Comparison of ENCODE assay signal across 8 cellular contexts in the genomic region with DNA sequence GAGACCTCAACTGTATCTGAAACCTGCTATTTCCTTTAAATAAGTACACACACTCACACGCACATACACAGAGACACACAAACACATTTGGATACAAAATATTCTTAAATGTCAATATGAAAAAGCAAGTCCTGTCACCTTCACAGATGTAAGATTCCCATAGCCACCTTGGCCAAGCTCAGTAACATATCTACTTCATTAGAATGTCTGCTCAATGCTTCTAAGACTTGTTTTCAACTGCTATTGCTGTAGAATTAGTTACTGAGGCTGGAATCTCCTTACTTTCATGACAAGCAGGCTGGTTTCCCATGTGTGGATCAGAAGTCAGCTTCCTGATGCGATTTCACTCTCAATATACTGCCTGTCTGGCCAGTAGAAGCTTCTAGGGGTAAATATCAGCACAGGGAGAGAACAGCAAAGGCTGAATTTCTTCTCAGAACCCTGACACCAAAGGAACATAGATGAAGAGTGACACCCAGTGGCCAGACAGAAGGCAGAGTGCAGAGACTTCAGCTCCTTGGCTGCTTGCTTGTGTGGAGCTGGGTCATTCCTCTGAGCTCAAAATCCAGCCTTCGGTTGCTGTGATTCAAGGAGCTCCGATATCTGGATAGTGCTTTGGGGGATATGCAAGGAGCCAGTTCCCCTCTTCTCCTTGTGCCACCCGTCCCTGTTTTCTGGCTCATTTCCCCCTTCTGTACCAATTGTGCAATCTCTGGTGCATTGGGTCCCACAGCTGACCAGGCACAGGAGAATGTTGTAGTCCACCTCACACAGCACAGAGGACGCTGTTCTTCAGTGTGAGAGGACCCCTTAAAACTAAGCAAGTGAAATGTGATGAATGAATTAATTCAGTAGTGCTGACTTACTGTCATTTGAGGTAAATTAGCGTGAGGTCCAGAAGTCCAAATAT. TPM values are rescaled to one million over a fixed set of nuclear protein-coding genes. Genes with fewer than 3 reads are reported as not detected.
A peak's percentile ranks its signal among the peaks of the same experiment; 100 is the strongest.
DNase-seq lines count a peak whose midpoint lies in the region; ATAC-seq, FAIRE-seq and TF ChIP-seq lines count a peak whose summit lies in the region.

No MANE protein-coding gene starts in this region.

- peak overlapping the region; percentile 59 for H3K27ac ChIP-seq in ACC112 (ENCODE audit: low read depth, low read length)
- H3K27ac ChIP-seq in H1 (ENCODE audit: low read depth, low read length), result no peak overlapping the region
- peak overlapping the region; percentile 12 for H3K27ac ChIP-seq in mesodermal cell (ENCODE audit: low read depth, low read length, severe bottlenecking)
- H3K27ac ChIP-seq in subcutaneous abdominal adipose tissue (ENCODE audit: low read depth, low read length), result peak overlapping the region; percentile 61

- H3K9me3 ChIP-seq in H1 (ENCODE audit: insufficient read depth in 2 of 2, low read depth in 1 of 2, low read length in 1 of 2) (no peaks in the 10 kb centered on the region), mesodermal cell (ENCODE audit: control insufficient read depth, low read length) (no peaks in the 10 kb centered on the region), subcutaneous abdominal adipose tissue (ENCODE audit: control insufficient read depth in 5 of 5, low read length in 5 of 5) (no peaks in the 10 kb centered on the region)

- no peaks in the 10 kb centered on the region for H3K79me2 ChIP-seq in ACC112 (ENCODE audit: control insufficient read depth, insufficient read depth, low read length, unreplicated experiment)
- H3K79me2 ChIP-seq in H1 (ENCODE audit: control insufficient read depth in 1 of 2, insufficient read depth in 2 of 2, low read length in 2 of 2), result no peaks in the 10 kb centered on the region

- no peak for TF ChIP-seq POLR2A in H1 (IDR thresholded peaks at IDR 0.05; ENCODE audit: control extremely low read depth in 1 of 2, low read depth in 2 of 2, low read length in 2 of 2)

- TF ChIP-seq EP300 in H1 (IDR thresholded peaks at IDR 0.05; ENCODE audit: borderline replicate concordance in 1 of 2, low read depth in 2 of 2, low read length in 2 of 2), result no peak

- no peaks in the 10 kb centered on the region for H3K36me3 ChIP-seq in ACC112 (ENCODE audit: insufficient read depth, low read length)
- H3K36me3 ChIP-seq in H1 (ENCODE audit: control insufficient read depth in 2 of 4, insufficient read depth in 4 of 4, low read length in 3 of 4), result no peaks in the 10 kb centered on the region
- H3K36me3 ChIP-seq in mesodermal cell (ENCODE audit: control insufficient read depth, insufficient read depth, low read length), result no peaks in the 10 kb centered on the region
- H3K36me3 ChIP-seq in subcutaneous abdominal adipose tissue (ENCODE audit: control insufficient read depth in 5 of 5, insufficient read depth in 5 of 5, low read length in 5 of 5), result no peaks in the 10 kb centered on the region

- H2BK20ac ChIP-seq in H1 (ENCODE audit: low read length), result no peak overlapping the region

- H3K14ac ChIP-seq in H1 (ENCODE audit: insufficient read length), result no peak overlapping the region

- H2AFZ ChIP-seq in ACC112 (ENCODE audit: low read length, unreplicated experiment) (peak overlapping the region; percentile 78), H1 (ENCODE audit: low read length) (peak overlapping the region; percentile 96)

- H3K23me2 ChIP-seq in H1 (ENCODE audit: low read depth, low read length), result no peaks in the 10 kb centered on the region

- peak; percentile 85 for ATAC-seq in HG02870 (IDR thresholded peaks at IDR 0.05; ENCODE audit: unreplicated experiment)

- FAIRE-seq in H1 (lab: Jason Lieb, UNC), result peak; percentile 94

- no peaks in the 10 kb centered on the region for H4K20me1 ChIP-seq in H1 (replicated peaks in 1 of 2; ENCODE audit: control insufficient read depth in 1 of 2, insufficient read depth in 2 of 2, low read length in 2 of 2)

- no peaks in the 10 kb centered on the region for H3K79me1 ChIP-seq in H1 (ENCODE audit: low read depth, low read length)

- no peak overlapping the region for H4K91ac ChIP-seq in H1 (replicated peaks; ENCODE audit: insufficient read length, low read length)

- no peak overlapping the region for H3K4me2 ChIP-seq in H1 (ENCODE audit: insufficient read depth in 1 of 2, low read depth in 2 of 2, low read length in 2 of 2)

- peak; percentile 54 for DNase-seq in NCI-H2196 (lab: John Stamatoyannopoulos, UW; ENCODE audit: unreplicated experiment)
- DNase-seq in activated CD4-positive, alpha-beta T cell treated with anti-CD3 and anti-CD28 coated beads for 4 hours, result peak; percentile 25 to 34
- DNase-seq in H1 (ENCODE audit: low read depth in 1 of 2, low spot score in 2 of 2), result peak in 1 of 2 experiments; percentile 60

- WGBS in H1 (ENCODE audit: extremely low coverage in 1 of 2, insufficient coverage in 1 of 2, insufficient read length in 1 of 2, insufficient replicate concordance in 2 of 2, low coverage in 1 of 2, low lambda C conversion rate in 2 of 2, missing lambda C conversion rate in 1 of 2), 2 experiments, result 63% methylated on average over 7 of the region's 7 CpGs; no CpG with 5 or more reads in 1 of the 2 experiments
- 39 to 52% methylated on average over 3 of the region's 7 CpGs for WGBS in mesodermal cell (ENCODE audit: insufficient coverage in 2 of 2), 2 experiments

- POLR2A ChIA-PET in H1 (lab: Charles Lee; ENCODE audit: partially characterized antibody), result no interaction called here

- CTCF ChIA-PET in H1 (lab: Charles Lee; ENCODE audit: partially characterized antibody), result interaction anchor here (0.5 to 10.3 kb wide), 63 partner anchors 10 to 724 kb away, joined by 3 to 121 read pairs (median 3); no protein-coding TSS in a partner anchor

- H3K27me3 ChIP-seq in ACC112 (ENCODE audit: insufficient read depth, low read length) (no peaks in the 10 kb centered on the region), H1 (replicated peaks in 1 of 4; ENCODE audit: control insufficient read depth in 3 of 4, extremely low read depth in 1 of 4, insufficient read depth in 3 of 4, low read length in 3 of 4) (no peaks in the 10 kb centered on the region), subcutaneous abdominal adipose tissue (ENCODE audit: control insufficient read depth in 5 of 5, insufficient read depth in 4 of 5, low read length in 5 of 5) (no peaks in the 10 kb centered on the region)

- no peak overlapping the region for H2AK5ac ChIP-seq in H1 (ENCODE audit: low read depth, low read length)

- no peak overlapping the region for H2BK120ac ChIP-seq in H1 (replicated peaks; ENCODE audit: low read depth, low read length)

- peak overlapping the region; percentile 27; the same call in 1 of the 2 replicates for H3K4me3 ChIP-seq in ACC112 (ENCODE audit: low read depth, low read length)
- H3K4me3 ChIP-seq in H1 (ENCODE audit: extremely low read depth in 1 of 4, insufficient read depth in 2 of 4, low read depth in 3 of 4, low read length in 4 of 4), result no peak overlapping the region
- H3K4me3 ChIP-seq in mesodermal cell (ENCODE audit: extremely low read depth, insufficient read depth, low read length, poor library complexity, severe bottlenecking), result no peak overlapping the region
- no peak overlapping the region for H3K4me3 ChIP-seq in subcutaneous abdominal adipose tissue (ENCODE audit: low read depth in 1 of 5, low read length in 5 of 5)

- peak; percentile 90 to 97 for TF ChIP-seq RAD21 in H1 (IDR thresholded peaks at IDR 0.05 in 1 of 2, conservative IDR thresholded peaks at IDR 0.05 in 1 of 2; ENCODE audit: low read depth in 2 of 2, low read length in 2 of 2)

- peak; percentile 85 for TF ChIP-seq CTCF in GM12872 (IDR thresholded peaks at IDR 0.05; ENCODE audit: insufficient read depth, low read depth, low read length)
- TF ChIP-seq CTCF in H1 (IDR thresholded peaks at IDR 0.05; ENCODE audit: control extremely low read depth in 1 of 3, insufficient read depth in 1 of 3, low read depth in 1 of 3, low read length in 3 of 3), result peak; percentile 63 to 96 (median 84)

- H2BK15ac ChIP-seq in H1 (ENCODE audit: low read length), result no peak overlapping the region

- no peak overlapping the region for H2BK12ac ChIP-seq in H1 (ENCODE audit: low read depth, low read length)

- H3K18ac ChIP-seq in H1 (ENCODE audit: extremely low read depth, low read length), result no peak overlapping the region

- H3K4ac ChIP-seq in H1 (replicated peaks; ENCODE audit: insufficient read length, low read depth, low read length), result no peak overlapping the region

- no peak overlapping the region for H3K23ac ChIP-seq in H1 (ENCODE audit: insufficient read length)

- no peak overlapping the region for H4K8ac ChIP-seq in H1 (ENCODE audit: extremely low read depth, insufficient read depth, low read length)

- H3K4me1 ChIP-seq in ACC112 (ENCODE audit: control insufficient read depth, insufficient read depth, low read length, unreplicated experiment) (peaks cover 31% of the 10 kb centered on the region), H1 (replicated peaks in 1 of 4; ENCODE audit: control insufficient read depth in 3 of 4, insufficient read depth in 4 of 4, low read length in 3 of 4) (no peaks in the 10 kb centered on the region), mesodermal cell (ENCODE audit: control insufficient read depth, insufficient read depth, low read length, poor library complexity, severe bottlenecking) (peaks cover 7% of the 10 kb centered on the region), subcutaneous abdominal adipose tissue (ENCODE audit: control insufficient read depth in 5 of 5, insufficient read depth in 5 of 5, low read length in 5 of 5) (peaks cover 0 to 10% (median 6%) of the 10 kb centered on the region in 5 donors)

- H4K5ac ChIP-seq in H1 (ENCODE audit: insufficient read length, low read depth, low read length), result no peak overlapping the region

- no peak overlapping the region for H3K9ac ChIP-seq in H1 (replicated peaks in 1 of 4; ENCODE audit: extremely low read depth in 1 of 4, low read depth in 3 of 4, low read length in 3 of 4)
- H3K9ac ChIP-seq in subcutaneous abdominal adipose tissue (ENCODE audit: low read length in 5 of 5), result peak overlapping the region in 1 of 5 donors; percentile 21

- no peak overlapping the region for H3K56ac ChIP-seq in H1 (replicated peaks; ENCODE audit: insufficient read length, low read depth, low read length)

- no peak overlapping the region for H2BK5ac ChIP-seq in H1 (ENCODE audit: low read depth, low read length)

RNA-seq across cellular contexts. Expression of a gene that starts 26.6 kb away (rescaled TPM):
- total RNA-seq in H1 (2021; fragmentation: NEBNext Ultra II Directional; extraction: Animal tissue kit (Norgen Biotek cat#: 25700)), result 0.56 and 0.69 TPM in 2 replicates
- 0.36 and 0.38 TPM in 2 replicates for polyA plus RNA-seq in H1 (2011; rRNA removed)
- 0.44 TPM for polyA plus RNA-seq in H1 (2011; cell fraction: cytosol; rRNA removed)
- 0.76 TPM for polyA plus RNA-seq in H1 (2011; cell fraction: nucleus; rRNA removed)
- polyA plus RNA-seq in H1 (2012, experiment 1 of 2), result 0.25 to 0.72 TPM (median 0.42 TPM) in 4 replicates
- 0.16 TPM for polyA plus RNA-seq in H1 (2012, experiment 2 of 2)
- polyA plus RNA-seq in H1 (2013, experiment 1 of 2), result 0.51 TPM
- 0.39 TPM for polyA plus RNA-seq in H1 (2013, experiment 2 of 2)
- 0.41 and 0.91 TPM in 2 replicates for polyA minus RNA-seq in H1 (2011; rRNA and poly(A)+ RNA removed)
- polyA minus RNA-seq in H1 (2011; cell fraction: cytosol; rRNA and poly(A)+ RNA removed), result not detected
- polyA minus RNA-seq in H1 (2011; cell fraction: nucleus; rRNA and poly(A)+ RNA removed), result 1.00 TPM
- polyA plus RNA-seq in mesodermal cell (2013, experiment 1 of 2), result 3.6 TPM
- 3.3 TPM for polyA plus RNA-seq in mesodermal cell (2013, experiment 2 of 2)

RNA-seq across cellular contexts. Expression of a gene that starts 51.8 kb away (rescaled TPM):
- 0.77 and 0.80 TPM in 2 replicates for total RNA-seq in H1 (2021; fragmentation: NEBNext Ultra II Directional; extraction: Animal tissue kit (Norgen Biotek cat#: 25700))
- 0.11 and 0.27 TPM in 2 replicates for polyA plus RNA-seq in H1 (2011; rRNA removed)
- 0.10 TPM for polyA plus RNA-seq in H1 (2011; cell fraction: cytosol; rRNA removed)
- polyA plus RNA-seq in H1 (2011; cell fraction: nucleus; rRNA removed), result 0.10 TPM
- 0.04 to 0.39 TPM (median 0.14 TPM) in 4 replicates for polyA plus RNA-seq in H1 (2012, experiment 1 of 2)
- polyA plus RNA-seq in H1 (2012, experiment 2 of 2), result 0.10 TPM
- polyA plus RNA-seq in H1 (2013, experiment 1 of 2), result 0.28 TPM
- 0.24 TPM for polyA plus RNA-seq in H1 (2013, experiment 2 of 2)
- 0.16 and 0.49 TPM in 2 replicates for polyA minus RNA-seq in H1 (2011; rRNA and poly(A)+ RNA removed)
- not detected for polyA minus RNA-seq in H1 (2011; cell fraction: cytosol; rRNA and poly(A)+ RNA removed)
- 0.40 TPM for polyA minus RNA-seq in H1 (2011; cell fraction: nucleus; rRNA and poly(A)+ RNA removed)
- 0.85 TPM for polyA plus RNA-seq in mesodermal cell (2013, experiment 1 of 2)
- polyA plus RNA-seq in mesodermal cell (2013, experiment 2 of 2), result 1.4 TPM
